In genomic region chr15:89374116-89375004, GRCh38 we compare ENCODE assay signal across 2 cellular contexts.
TF ChIP-seq lines count a peak whose summit lies in the region.

No MANE protein-coding gene starts in this region.

TF ChIP-seq in GM12878, 131 proteins besides CTCF, POLR2A, EP300 and RAD21:
- TF ChIP-seq PML (IDR thresholded peaks at IDR 0.05; ENCODE audit: low read length) (no peak), EGR1 (IDR thresholded peaks at IDR 0.05; ENCODE audit: borderline replicate concordance in 1 of 2, low read depth in 2 of 2, low read length in 2 of 2) (no peak), KLF5 (IDR thresholded peaks at IDR 0.05; ENCODE audit: partially characterized antibody) (no peak), EZH2 (IDR thresholded peaks at IDR 0.05; ENCODE audit: borderline replicate concordance, control insufficient read depth, low read depth, low read length) (0 out of 2 replicates have a peak, but pooled peaks have one; percentile 7), BCLAF1 (IDR thresholded peaks at IDR 0.05) (no peak), HDAC2 (IDR thresholded peaks at IDR 0.05) (no peak)

TF ChIP-seq in endothelial cell of umbilical vein, 7 proteins besides CTCF, POLR2A, EP300 and RAD21:
- TF ChIP-seq EZH2 (IDR thresholded peaks at IDR 0.05; ENCODE audit: borderline replicate concordance, low read depth, low read length, severe bottlenecking) (peak; percentile 39), MYC (IDR thresholded peaks at IDR 0.05; ENCODE audit: low read depth, low read length) (no peak)
